In the genomic region with DNA sequence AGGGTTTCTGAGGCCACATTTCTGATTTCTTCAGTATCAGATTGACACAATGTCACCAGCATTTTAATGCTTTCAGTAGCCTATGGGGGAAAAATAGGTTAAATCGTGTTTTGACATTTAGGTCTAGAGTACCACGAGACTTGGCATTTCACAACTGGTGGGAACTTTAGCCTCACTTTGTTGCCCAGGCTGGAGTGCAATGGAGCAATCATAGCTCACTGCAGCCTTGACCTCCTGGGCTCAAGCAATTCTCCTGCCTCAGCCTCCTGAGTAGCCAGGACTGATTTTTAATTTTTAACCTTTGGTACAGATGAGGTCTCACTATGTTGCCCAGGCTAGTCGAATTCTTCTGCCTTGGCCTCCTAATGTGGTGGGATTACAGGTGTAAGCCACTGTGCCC, we compare ENCODE assay signal across 1 cellular context.
TF ChIP-seq lines count a peak whose summit lies in the region.

No MANE protein-coding gene starts in this region.

TF ChIP-seq in HepG2, 621 proteins besides CTCF, POLR2A, EP300 and RAD21 (continued from another document):
- TF ChIP-seq, protein P1, sequence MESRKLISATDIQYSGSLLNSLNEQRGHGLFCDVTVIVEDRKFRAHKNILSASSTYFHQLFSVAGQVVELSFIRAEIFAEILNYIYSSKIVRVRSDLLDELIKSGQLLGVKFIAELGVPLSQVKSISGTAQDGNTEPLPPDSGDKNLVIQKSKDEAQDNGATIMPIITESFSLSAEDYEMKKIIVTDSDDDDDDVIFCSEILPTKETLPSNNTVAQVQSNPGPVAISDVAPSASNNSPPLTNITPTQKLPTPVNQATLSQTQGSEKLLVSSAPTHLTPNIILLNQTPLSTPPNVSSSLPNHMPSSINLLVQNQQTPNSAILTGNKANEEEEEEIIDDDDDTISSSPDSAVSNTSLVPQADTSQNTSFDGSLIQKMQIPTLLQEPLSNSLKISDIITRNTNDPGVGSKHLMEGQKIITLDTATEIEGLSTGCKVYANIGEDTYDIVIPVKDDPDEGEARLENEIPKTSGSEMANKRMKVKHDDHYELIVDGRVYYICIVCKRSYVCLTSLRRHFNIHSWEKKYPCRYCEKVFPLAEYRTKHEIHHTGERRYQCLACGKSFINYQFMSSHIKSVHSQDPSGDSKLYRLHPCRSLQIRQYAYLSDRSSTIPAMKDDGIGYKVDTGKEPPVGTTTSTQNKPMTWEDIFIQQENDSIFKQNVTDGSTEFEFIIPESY (CRISPR knock-in tag; IDR thresholded peaks at IDR 0.05), result 0 out of 2 replicates have a peak, but pooled peaks have one; percentile 26
- TF ChIP-seq, protein P2, sequence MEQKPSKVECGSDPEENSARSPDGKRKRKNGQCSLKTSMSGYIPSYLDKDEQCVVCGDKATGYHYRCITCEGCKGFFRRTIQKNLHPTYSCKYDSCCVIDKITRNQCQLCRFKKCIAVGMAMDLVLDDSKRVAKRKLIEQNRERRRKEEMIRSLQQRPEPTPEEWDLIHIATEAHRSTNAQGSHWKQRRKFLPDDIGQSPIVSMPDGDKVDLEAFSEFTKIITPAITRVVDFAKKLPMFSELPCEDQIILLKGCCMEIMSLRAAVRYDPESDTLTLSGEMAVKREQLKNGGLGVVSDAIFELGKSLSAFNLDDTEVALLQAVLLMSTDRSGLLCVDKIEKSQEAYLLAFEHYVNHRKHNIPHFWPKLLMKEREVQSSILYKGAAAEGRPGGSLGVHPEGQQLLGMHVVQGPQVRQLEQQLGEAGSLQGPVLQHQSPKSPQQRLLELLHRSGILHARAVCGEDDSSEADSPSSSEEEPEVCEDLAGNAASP (CRISPR knock-in tag; IDR thresholded peaks at IDR 0.05; ENCODE audit: borderline replicate concordance), result no peak; the same call in 1 of the 2 replicates
- TF ChIP-seq ZNF264 (CRISPR knock-in tag; IDR thresholded peaks at IDR 0.05), result peak; percentile 82
- no peak for TF ChIP-seq HHEX (CRISPR knock-in tag; IDR thresholded peaks at IDR 0.05)
- TF ChIP-seq TBL1XR1 (IDR thresholded peaks at IDR 0.05; ENCODE audit: borderline replicate concordance, low read length, partially characterized antibody), result peak; percentile 62
- no peak for TF ChIP-seq KMT2A (CRISPR knock-in tag; IDR thresholded peaks at IDR 0.05)
- TF ChIP-seq MATR3 (CRISPR knock-in tag; IDR thresholded peaks at IDR 0.05), result no peak
- TF ChIP-seq, protein P3, sequence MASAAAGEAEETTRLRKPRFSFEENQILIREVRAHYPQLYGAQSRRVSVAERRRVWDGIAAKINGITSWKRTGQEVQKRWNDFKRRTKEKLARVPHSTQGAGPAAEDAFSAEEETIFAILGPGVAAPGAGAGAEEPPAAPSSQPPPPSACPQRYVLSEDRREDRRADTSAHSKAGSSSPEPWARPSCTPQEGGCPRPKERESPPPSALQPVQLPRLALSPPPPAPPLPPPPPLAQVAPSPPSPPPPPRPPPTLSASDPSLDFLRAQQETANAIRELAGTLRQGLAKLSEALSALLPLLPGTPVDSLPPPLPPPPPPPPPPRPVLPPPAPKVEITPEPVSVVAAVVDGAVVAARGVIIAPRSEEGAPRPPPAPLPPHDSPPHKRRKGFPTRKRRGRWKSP (CRISPR knock-in tag; IDR thresholded peaks at IDR 0.05), result peak; percentile 59; the same call in 1 of the 2 replicates
